1 cellular context compared by ENCODE assay signal in the genomic region with DNA sequence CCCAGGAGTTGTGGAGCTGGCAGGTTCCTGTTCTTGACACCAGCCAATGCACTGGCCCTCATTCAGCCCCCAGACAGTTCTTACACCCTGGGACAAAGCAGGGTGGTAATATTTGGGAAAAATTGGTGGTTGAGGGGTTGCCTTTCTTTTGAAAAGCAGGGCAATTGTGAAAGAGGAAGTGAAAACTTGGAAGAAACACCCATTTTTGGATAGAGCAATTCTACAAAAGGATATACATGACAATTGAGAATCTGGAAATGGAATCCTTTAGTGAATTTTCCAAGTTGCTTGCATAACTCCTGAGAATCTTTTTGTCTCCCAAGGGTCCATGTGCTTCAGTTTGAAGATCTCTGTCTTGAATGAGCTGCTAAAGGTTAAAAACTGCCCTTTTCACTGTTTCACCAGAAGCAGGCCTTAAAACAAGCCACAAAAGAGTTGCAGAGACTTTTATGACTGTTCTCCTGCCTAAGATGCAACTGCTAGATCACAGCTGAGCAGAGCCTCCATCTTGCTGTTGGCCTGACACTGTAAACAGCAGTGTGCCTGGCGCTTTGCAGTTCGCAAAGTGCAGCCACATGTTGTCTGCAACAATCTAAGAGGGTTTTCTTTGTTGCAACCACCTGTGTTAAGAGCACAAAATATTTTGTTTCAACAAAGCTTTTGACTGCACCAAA.
TF ChIP-seq lines count a peak whose summit lies in the region.

No MANE protein-coding gene starts in this region.

TF ChIP-seq in A549, 52 proteins besides CTCF, POLR2A, EP300 and RAD21 (continued from another document):
- no peak for TF ChIP-seq ATOH8 (CRISPR knock-in tag; IDR thresholded peaks at IDR 0.05; ENCODE audit: low read depth)
- TF ChIP-seq RNF2 (IDR thresholded peaks at IDR 0.05; ENCODE audit: borderline replicate concordance, low read depth): no peak
- no peak for TF ChIP-seq ZC3H11A (IDR thresholded peaks at IDR 0.05)
- no peak for TF ChIP-seq NR3C1 (IDR thresholded peaks at IDR 0.05)
- no peak for TF ChIP-seq RARB (CRISPR knock-in tag; IDR thresholded peaks at IDR 0.05)
- TF ChIP-seq HES2 (IDR thresholded peaks at IDR 0.05): no peak
TF ChIP-seq in A549: peak in this region for 0.
